In genomic region chr13:113291997-113292862, GRCh38 we compare ENCODE assay signal across 8 cellular contexts. TPM values are rescaled to one million over a fixed set of nuclear protein-coding genes. Genes with fewer than 3 reads are reported as not detected.
DNase-seq lines count a peak whose midpoint lies in the region; ATAC-seq lines count a peak whose summit lies in the region.

No MANE protein-coding gene starts in this region.

- H3K27ac Mint-ChIP-seq in central memory CD8-positive, alpha-beta T cell (ENCODE audit: low read depth), result no peak overlapping the region
- H3K27ac Mint-ChIP-seq in memory B cell, result no peak overlapping the region

- peaks cover 66% of the 10 kb centered on the region for H3K27me3 Mint-ChIP-seq in central memory CD8-positive, alpha-beta T cell
- peaks cover 22% of the 10 kb centered on the region for H3K27me3 Mint-ChIP-seq in memory B cell

- peaks cover 15% of the 10 kb centered on the region for H3K4me1 Mint-ChIP-seq in central memory CD8-positive, alpha-beta T cell
- peaks cover 13% of the 10 kb centered on the region for H3K4me1 Mint-ChIP-seq in memory B cell

- peak; percentile 3 for DNase-seq in NCI-H2107 treated with DMSO at 0.1 percent for 48 hours (lab: John Stamatoyannopoulos, UW; ENCODE audit: unreplicated experiment)
- no peak for DNase-seq in NCI-H2107 (lab: John Stamatoyannopoulos, UW)
- DNase-seq in RPMI7951 (ENCODE audit: low read depth), result peak; percentile 35
- DNase-seq in central memory CD8-positive, alpha-beta T cell (ENCODE audit: low spot score in 2 of 2), result no peak
- no peak for DNase-seq in memory B cell (ENCODE audit: low spot score in 2 of 2)
- DNase-seq in ureter (ENCODE audit: low spot score), result peak; percentile 59
- DNase-seq in left colon, result no peak

- H3K4me3 Mint-ChIP-seq in central memory CD8-positive, alpha-beta T cell, result peak overlapping the region; percentile 28
- H3K4me3 Mint-ChIP-seq in memory B cell, result peak overlapping the region; percentile 44

- peaks cover 22% of the 10 kb centered on the region for H3K36me3 Mint-ChIP-seq in central memory CD8-positive, alpha-beta T cell (ENCODE audit: insufficient read depth)
- peaks cover 2% of the 10 kb centered on the region for H3K36me3 Mint-ChIP-seq in memory B cell

- intact Hi-C loops in left colon (cut with DNase I, micrococcal nuclease), result no loop called here

- ATAC-seq in central memory CD8-positive, alpha-beta T cell (replicated peaks; ENCODE audit: extremely low read depth, poor library complexity, severe bottlenecking), result no peak
- ATAC-seq in memory B cell (ENCODE audit: low read depth) (no peak), HG03196 (IDR thresholded peaks at IDR 0.05; ENCODE audit: unreplicated experiment) (no peak), left colon (no peak)

- peaks cover 5% of the 10 kb centered on the region for H3K9me3 Mint-ChIP-seq in central memory CD8-positive, alpha-beta T cell
- peaks cover 3% of the 10 kb centered on the region for H3K9me3 Mint-ChIP-seq in memory B cell

RNA-seq across cellular contexts. Expression of gene LAMP1, which starts 4.8 kb away (rescaled TPM):
- total RNA-seq in RPMI7951 (2014; rRNA removed; shearing (Covaris generic)), result 97.8 and 112 TPM in 2 replicates
- 223 TPM for total RNA-seq in ureter
- 100 to 1,000 TPM; 203 to 216 TPM for total RNA-seq in left colon

Comparison
In these comparisons a context has a peak if more than half of its experiments do, and no peak if none do; other contexts are left out.
1. DNase-seq: peak in NCI-H2107 treated with DMSO at 0.1 percent for 48 hours (single experiment), RPMI7951 (single experiment) and ureter (single experiment); none in NCI-H2107 (single experiment), central memory CD8-positive, alpha-beta T cell (0 of 2), memory B cell (0 of 2) and left colon (0 of 2).